26 cellular contexts compared by ENCODE assay signal in the genomic region with DNA sequence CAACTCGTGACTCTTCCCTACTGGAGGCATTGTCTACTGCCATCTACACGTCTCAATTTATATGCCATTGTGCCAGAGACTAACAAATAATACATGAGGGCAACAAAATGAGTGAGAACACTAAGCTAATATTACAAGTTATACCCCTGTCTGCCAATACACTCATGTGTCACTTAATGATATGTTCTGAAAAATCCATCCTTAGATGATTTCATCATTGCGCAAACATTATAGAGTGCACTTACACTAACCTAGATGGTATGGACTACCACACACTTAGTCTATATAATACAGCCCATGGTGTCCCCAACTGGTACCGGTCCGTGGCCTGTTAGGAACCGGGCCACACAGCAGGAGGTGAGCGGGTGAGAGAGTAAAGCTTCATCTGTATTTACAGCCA.
"Had no signal": no experiment of that assay in that cellular context is flagged by ENCODE, and none has a peak within 500 bp of the region (broad histone marks: within the 10 kb centered on the region; RNA-seq: fewer than 3 reads in every experiment).

No MANE protein-coding gene starts in this region.

- H3K9me3 Mint-ChIP-seq: mesothelial cell of epicardium had no signal

- H3K36me3 Mint-ChIP-seq: mesothelial cell of epicardium had no signal

- DNase-seq: dermis blood vessel endothelial cell; dorsolateral prefrontal cortex; effector CD4-positive, alpha-beta T cell; effector memory CD4-positive, alpha-beta T cell; foreskin keratinocyte; heart left ventricle; hypothalamus; immature natural killer cell; islet precursor cell; kidney; kidney glomerular epithelial cell; left colon; left ventricle myocardium superior; lower lobe of right lung; mesenchymal stem cell; mucosa of descending colon; naive B cell had no signal

- H3K27me3 ChIP-seq: dorsolateral prefrontal cortex, esophagus muscularis mucosa, foreskin keratinocyte, gastroesophageal sphincter, heart left ventricle, hepatocyte had no signal

- H3K4me3 Mint-ChIP-seq: immature natural killer cell, mesothelial cell of epicardium had no signal

- H3K4me1 ChIP-seq: foreskin keratinocyte had no signal

- ATAC-seq: foreskin keratinocyte, gastroesophageal sphincter, heart left ventricle, left colon, left lobe of liver, left ventricle myocardium superior, lower lobe of right lung, mucosa of descending colon had no signal

- H3K9me3 ChIP-seq: esophagus muscularis mucosa, gastroesophageal sphincter, heart left ventricle, lower lobe of right lung, mucosa of descending colon had no signal

- FAIRE-seq: colon, endothelial cell of umbilical vein, frontal cortex, kidney had no signal

- H3K27ac ChIP-seq: coronary artery, dorsolateral prefrontal cortex, esophagus muscularis mucosa, foreskin keratinocyte, gastroesophageal sphincter, heart left ventricle, hepatocyte, lower lobe of right lung had no signal

- H3K36me3 ChIP-seq: esophagus muscularis mucosa, gastroesophageal sphincter, heart left ventricle, lower lobe of right lung had no signal

- H3K4me2 ChIP-seq: hepatocyte had no signal

- H2AFZ ChIP-seq: hepatocyte had no signal

- H3K27ac Mint-ChIP-seq: immature natural killer cell, mesothelial cell of epicardium had no signal

- H3K4me3 ChIP-seq: coronary artery, dorsolateral prefrontal cortex, esophagus muscularis mucosa, gastroesophageal sphincter, heart left ventricle, hepatocyte, lower lobe of right lung, mucosa of descending colon had no signal
